In genomic region chr2:237616373-237617304, GRCh38 we compare ENCODE assay signal across 8 cellular contexts. TPM values are rescaled to one million over a fixed set of nuclear protein-coding genes. Genes with fewer than 3 reads are reported as not detected.
DNase-seq lines count a peak whose midpoint lies in the region; ATAC-seq, FAIRE-seq and TF ChIP-seq lines count a peak whose summit lies in the region.

No MANE protein-coding gene starts in this region.

- H3K27ac ChIP-seq in GM23248 (peak overlapping the region; percentile 81), WERI-Rb-1 (no peak overlapping the region), heart right ventricle (peak overlapping the region; percentile 12 to 91 (median 86)), skin epidermis (peak overlapping the region in 18 of 21 experiments; percentile 18 to 88 (median 52))

- H3K4me3 ChIP-seq in GM23248 (peak overlapping the region; percentile 13; the same call in 1 of the 2 replicates), WERI-Rb-1 (ENCODE audit: low read depth, low read length) (peak overlapping the region; percentile 16), heart right ventricle (no peak overlapping the region), skin epidermis (no peak overlapping the region)

- no peaks in the 10 kb centered on the region for H3K36me3 ChIP-seq in GM23248 (ENCODE audit: low read depth)
- H3K36me3 ChIP-seq in WERI-Rb-1 = no peaks in the 10 kb centered on the region
- H3K36me3 ChIP-seq in heart right ventricle = no peaks in the 10 kb centered on the region

- H3K4me3 Mint-ChIP-seq in mesothelial cell of epicardium = no peak overlapping the region

- no peaks in the 10 kb centered on the region for H3K79me2 ChIP-seq in GM23248 (ENCODE audit: insufficient read depth)

- peak overlapping the region; percentile 58 for H2AFZ ChIP-seq in GM23248

- peaks cover 53% of the 10 kb centered on the region for H3F3A ChIP-seq in GM23248 (ENCODE audit: insufficient read depth)

- no peak overlapping the region for H3K27ac Mint-ChIP-seq in mesothelial cell of epicardium

- H3K36me3 Mint-ChIP-seq in mesothelial cell of epicardium = no peaks in the 10 kb centered on the region

- no peaks in the 10 kb centered on the region for H3K9me3 Mint-ChIP-seq in mesothelial cell of epicardium

- in situ Hi-C loops in GM23248 (cut with MboI) = no loop called here

- 8 to 10% methylated on average over 12 of the region's 12 CpGs for WGBS in GM23248 (ENCODE audit: low coverage in 1 of 2, low lambda C conversion rate in 2 of 2, missing lambda C conversion rate in 2 of 2), 2 experiments
- WGBS in heart right ventricle, 2 donors = 22% methylated on average over 12 of the region's 12 CpGs

- peak overlapping the region; percentile 55 for H3K9ac ChIP-seq in GM23248

- no peaks in the 10 kb centered on the region for H4K20me1 ChIP-seq in GM23248 (ENCODE audit: insufficient read depth)

- peak overlapping the region; percentile 54 for H3K4me2 ChIP-seq in GM23248 (ENCODE audit: unreplicated experiment)

- FAIRE-seq in RCC 7860 (lab: Jason Lieb, UNC) = no peak

- H3K9me2 ChIP-seq in GM23248 (ENCODE audit: insufficient read depth) = no peaks in the 10 kb centered on the region

- no peaks in the 10 kb centered on the region for H3K27me3 Mint-ChIP-seq in mesothelial cell of epicardium (ENCODE audit: low read depth)

- H3K4me1 Mint-ChIP-seq in mesothelial cell of epicardium = peaks cover 25% of the 10 kb centered on the region

- TF ChIP-seq CTCF in WERI-Rb-1 (IDR thresholded peaks at IDR 0.05; ENCODE audit: low read depth, low read length) (no peak), heart right ventricle (IDR thresholded peaks at IDR 0.05) (no peak), mesothelial cell of epicardium (IDR thresholded peaks at IDR 0.05; ENCODE audit: unreplicated experiment) (no peak)

- H3K4me1 ChIP-seq in GM23248 (ENCODE audit: insufficient read depth) (peaks cover 35% of the 10 kb centered on the region), heart right ventricle (peaks cover 15 to 63% (median 47%) of the 10 kb centered on the region in 9 donors)

- no peaks in the 10 kb centered on the region for H3K9me3 ChIP-seq in GM23248 (ENCODE audit: low read depth)
- H3K9me3 ChIP-seq in WERI-Rb-1 (ENCODE audit: severe bottlenecking) = no peaks in the 10 kb centered on the region
- no peaks in the 10 kb centered on the region for H3K9me3 ChIP-seq in heart right ventricle

- intact Hi-C loops in heart right ventricle (cut with DNase I) = no loop called here

- peak; percentile 73 to 93 (median 86) for ATAC-seq in heart right ventricle

- DNase-seq in GM23248 (peak; percentile 87), WERI-Rb-1 (no peak), heart right ventricle (no peak), mesothelial cell of epicardium (ENCODE audit: low spot score in 2 of 2, unreplicated experiment in 2 of 2) (no peak), DMS53 treated with DMSO at 0.1 percent for 48 hours (lab: John Stamatoyannopoulos, UW; ENCODE audit: unreplicated experiment) (no peak), RCC 7860 (ENCODE audit: low spot score) (no peak), DMS53 (lab: John Stamatoyannopoulos, UW) (no peak)

- H3K27me3 ChIP-seq in GM23248 (replicated peaks; ENCODE audit: insufficient read depth) = no peaks in the 10 kb centered on the region
- H3K27me3 ChIP-seq in WERI-Rb-1 (ENCODE audit: insufficient read depth, low read depth, severe bottlenecking) = no peaks in the 10 kb centered on the region
- H3K27me3 ChIP-seq in heart right ventricle = no peaks in the 10 kb centered on the region

RNA-seq across cellular contexts. Expression of gene LRRFIP1, which starts 10.7 kb away (rescaled TPM):
- 56.8 and 84.4 TPM in 2 replicates for total RNA-seq in GM23248 (2014; rRNA removed; shearing (Covaris generic))
- polyA plus RNA-seq in GM23248 (2016; fragmentation: Nextera tagmentation; extraction: Ambion mirVana) = 149 and 159 TPM in 2 replicates
- 100 to 1,000 TPM in 9 of 10 donors, 10 to 100 TPM in 1; 91.5 to 132 (median 112) TPM for total RNA-seq in heart right ventricle
- polyA plus RNA-seq in heart right ventricle = 100 to 1,000 TPM; 103 to 111 TPM
- total RNA-seq in mesothelial cell of epicardium = 43.6 to 47.5 TPM (median 47.2 TPM) in 3 replicates

RNA-seq across cellular contexts. Expression of gene RAB17, which starts 26.1 kb away (rescaled TPM):
- total RNA-seq in GM23248 (2014; rRNA removed; shearing (Covaris generic)) = 0.76 and 1.7 TPM in 2 replicates
- polyA plus RNA-seq in GM23248 (2016; fragmentation: Nextera tagmentation; extraction: Ambion mirVana) (0.34 TPM in 1 of 2 replicates, not detected in the other), heart right ventricle (1 to 10 TPM; 4.8 to 7.6 TPM)
- total RNA-seq in heart right ventricle (1 to 10 TPM; 1.9 to 6.9 (median 4.6) TPM), mesothelial cell of epicardium (10.6 to 12.7 TPM (median 11.0 TPM) in 3 replicates)

RNA-seq across cellular contexts. Expression of gene PRLH, which starts 50.3 kb away (rescaled TPM):
- not detected in 2 replicates for total RNA-seq in GM23248 (2014; rRNA removed; shearing (Covaris generic))
- not detected in 2 replicates for polyA plus RNA-seq in GM23248 (2016; fragmentation: Nextera tagmentation; extraction: Ambion mirVana)
- not detected for total RNA-seq in heart right ventricle
- not detected for polyA plus RNA-seq in heart right ventricle
- total RNA-seq in mesothelial cell of epicardium = not detected in 3 replicates

Comparison
In these comparisons a context has a peak if more than half of its experiments do, and no peak if none do; other contexts are left out.
1. H3K4me3 ChIP-seq: peak in GM23248 (single experiment) and WERI-Rb-1 (single experiment); none in heart right ventricle (0 of 10) and skin epidermis (0 of 7).